In genomic region chr9:26856413-26857032, GRCh38 we compare ENCODE assay signal across 7 cellular contexts. TPM values are rescaled to one million over a fixed set of nuclear protein-coding genes. Genes with fewer than 3 reads are reported as not detected.
A peak's percentile ranks its signal among the peaks of the same experiment; 100 is the strongest.
DNase-seq lines count a peak whose midpoint lies in the region; ATAC-seq and TF ChIP-seq lines count a peak whose summit lies in the region.

No MANE protein-coding gene starts in this region.

- H3K4me1 ChIP-seq in mucosa of descending colon (ENCODE audit: low read depth): no peaks in the 10 kb centered on the region

- peak; percentile 81 for ATAC-seq in GM19395 (IDR thresholded peaks at IDR 0.05; ENCODE audit: unreplicated experiment)
- ATAC-seq in HG03521 (IDR thresholded peaks at IDR 0.05; ENCODE audit: unreplicated experiment): peak; percentile 69
- peak; percentile 74 for ATAC-seq in mucosa of descending colon

- DNase-seq in Daoy (ENCODE audit: low read depth) (peak; percentile 78), NCI-H526 treated with DMSO at 0.1 percent for 48 hours (lab: John Stamatoyannopoulos, UW) (peak; percentile 24), cerebellar cortex (ENCODE audit: low spot score) (peak; percentile 51), mucosa of descending colon (peak in 1 of 3 donors; percentile 63), posterior cingulate gyrus (no peak)

- H3K4me3 ChIP-seq in mucosa of descending colon: no peak overlapping the region

- intact Hi-C loops in mucosa of descending colon (cut with DNase I, micrococcal nuclease): loop anchor here in 1 of 2 donors (10.0 kb wide), 1 partner anchor 112 kb away; no protein-coding TSS in a partner anchor
- intact Hi-C loops in posterior cingulate gyrus (cut with DNase I): loop anchor here (10.0 kb wide), 1 partner anchor 112 kb away; no protein-coding TSS in a partner anchor

- H3K9me3 ChIP-seq in mucosa of descending colon: no peaks in the 10 kb centered on the region

- no peaks in the 10 kb centered on the region for H3K36me3 ChIP-seq in mucosa of descending colon (ENCODE audit: low read depth)

- peak; percentile 25 for TF ChIP-seq CTCF in mucosa of descending colon (IDR thresholded peaks at IDR 0.05)

RNA-seq across cellular contexts. Expression of gene CAAP1, which starts 36.1 kb away (rescaled TPM):
- 20.2 and 46.1 TPM in 2 replicates for total RNA-seq in Daoy (2014; rRNA removed; shearing (Covaris generic))
- total RNA-seq in mucosa of descending colon: 10 to 100 TPM; 22.2 to 34.5 (median 23.7) TPM

Comparison
In these comparisons a context has a peak if more than half of its experiments do, and no peak if none do; other contexts are left out.
1. DNase-seq: peak in Daoy (single experiment), NCI-H526 treated with DMSO at 0.1 percent for 48 hours (single experiment) and cerebellar cortex (single experiment); none in posterior cingulate gyrus (0 of 10).
2. Peak in every context shown above with its lines, with median percentiles within 50 percentile points of each other: ATAC-seq.